Comparison of ENCODE assay signal across 19 cellular contexts in genomic region chr3:129256270-129256669, GRCh38.
"Had no signal": no experiment of that assay in that cellular context is flagged by ENCODE, and none has a peak within 500 bp of the region (broad histone marks: within the 10 kb centered on the region; RNA-seq: fewer than 3 reads in every experiment).

No MANE protein-coding gene starts in this region.

- H3K9me3 Mint-ChIP-seq: immature natural killer cell; naive B cell; nephron; stimulated activated memory B cell treated with anti-CD40 and anti-IgM and Interleukin-4, amounts not matched to agents 10 μg/mL and 1 μg/mL and 100 μg/mL, for 72 hours had no signal

- H3K9me3 ChIP-seq: esophagus muscularis mucosa, gastrocnemius medialis, left lung, ovary, right lobe of liver had no signal

- DNase-seq: central memory CD4-positive, alpha-beta T cell; cortex of kidney; dorsolateral prefrontal cortex; effector CD8-positive, alpha-beta T cell; gastrocnemius medialis; immature natural killer cell; left lung; mesendoderm; naive B cell; stimulated activated CD4-positive, alpha-beta T cell treated with anti-CD3 and anti-CD28 coated beads, Interleukin-4, amount 100 ng/mL, for 1 hour; stimulated activated CD8-positive, alpha-beta memory T cell treated with anti-CD3 and anti-CD28 coated beads, Interleukin-4, amount 100 ng/mL, for 48 hours; trophoblast cell had no signal

- H3K27ac Mint-ChIP-seq: naive B cell; nephron; stimulated activated memory B cell treated with anti-CD40 and anti-IgM and Interleukin-4, amounts not matched to agents 10 μg/mL and 1 μg/mL and 100 μg/mL, for 72 hours had no signal

- H3K4me1 ChIP-seq: gastrocnemius medialis had no signal

- H3K27me3 ChIP-seq: dorsolateral prefrontal cortex, esophagus muscularis mucosa, gastrocnemius medialis, left lung, ovary, right lobe of liver had no signal

- H3K36me3 ChIP-seq: ovary had no signal

- H3K4me1 Mint-ChIP-seq: nephron; stimulated activated memory B cell treated with anti-CD40 and anti-IgM and Interleukin-4, amounts not matched to agents 10 μg/mL and 1 μg/mL and 100 μg/mL, for 72 hours had no signal

- H3K4me3 Mint-ChIP-seq: immature natural killer cell; nephron; stimulated activated memory B cell treated with anti-CD40 and anti-IgM and Interleukin-4, amounts not matched to agents 10 μg/mL and 1 μg/mL and 100 μg/mL, for 72 hours had no signal

- H3K27me3 Mint-ChIP-seq: naive B cell; stimulated activated memory B cell treated with anti-CD40 and anti-IgM and Interleukin-4, amounts not matched to agents 10 μg/mL and 1 μg/mL and 100 μg/mL, for 72 hours had no signal

- ATAC-seq: gastrocnemius medialis; left lung; right lobe of liver; stimulated activated memory B cell treated with anti-CD40 and anti-IgM and Interleukin-4, amounts not matched to agents 10 μg/mL and 1 μg/mL and 100 μg/mL, for 72 hours had no signal

- H3K4me3 ChIP-seq: dorsolateral prefrontal cortex, esophagus muscularis mucosa, gastrocnemius medialis, left lung, lung, ovary, right lobe of liver had no signal

- H3K27ac ChIP-seq: dorsolateral prefrontal cortex, epithelial cell of prostate, esophagus muscularis mucosa, gastrocnemius medialis, left lung, ovary had no signal
